Comparison of ENCODE assay signal across 14 cellular contexts in the genomic region with DNA sequence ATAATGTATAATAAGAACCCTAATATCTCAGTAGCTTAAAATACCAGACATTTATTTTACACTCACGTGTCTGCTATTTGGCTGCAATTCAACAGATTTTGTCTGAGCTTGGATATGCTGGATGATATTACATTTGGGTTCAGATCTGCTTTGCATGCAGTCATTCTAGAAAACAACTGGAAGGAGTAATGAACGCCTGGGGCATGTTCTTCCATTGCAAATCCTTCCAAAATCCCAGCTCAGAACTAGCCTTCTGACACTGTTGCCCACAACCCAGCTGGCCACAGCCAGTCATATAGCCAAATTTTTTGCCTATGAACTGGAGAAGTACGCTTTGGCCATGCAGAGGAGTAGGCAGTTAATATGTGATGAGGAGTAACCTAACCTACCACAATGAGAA.
DNase-seq lines count a peak whose midpoint lies in the region; ATAC-seq and TF ChIP-seq lines count a peak whose summit lies in the region.
"Had no signal": no experiment of that assay in that cellular context is flagged by ENCODE, and none has a peak within 500 bp of the region (broad histone marks: within the 10 kb centered on the region; RNA-seq: fewer than 3 reads in every experiment).

No MANE protein-coding gene starts in this region.

- no peak for TF ChIP-seq CTCF in OCI-LY3 (IDR thresholded peaks at IDR 0.05; ENCODE audit: low read depth, low read length)

- no peaks in the 10 kb centered on the region for H3K79me2 ChIP-seq in OCI-LY3 (ENCODE audit: low read length)

- H3K27ac ChIP-seq in OCI-LY3 (ENCODE audit: low read length): no peak overlapping the region

- H4K20me1 ChIP-seq in OCI-LY3 (ENCODE audit: insufficient read depth, low read length): no peaks in the 10 kb centered on the region

- 0 out of 2 replicates have a peak overlapping the region, but pooled peaks have one; percentile 0 for H3K4me2 ChIP-seq in OCI-LY3 (ENCODE audit: low read length)

- H3K9me3 ChIP-seq in OCI-LY3 (ENCODE audit: insufficient read depth, low read length): no peaks in the 10 kb centered on the region
- H3K9me3 ChIP-seq: BE2C, Caco-2 had no signal

- H3K9ac ChIP-seq in OCI-LY3 (ENCODE audit: low read length): no peak overlapping the region

- H3K4me3 ChIP-seq in OCI-LY3 (ENCODE audit: low read length): no peak overlapping the region

- DNase-seq in EL (peak; percentile 53), myocyte (ENCODE audit: low read depth) (peak; percentile 20), COLO668 (lab: John Stamatoyannopoulos, UW; ENCODE audit: unreplicated experiment) (no peak), AG08396 (ENCODE audit: low spot score) (no peak)
- DNase-seq: BE2C; C1 segment of cervical spinal cord; Caco-2; CD4-positive, CD25-positive, alpha-beta regulatory T cell; CD8-positive, alpha-beta memory T cell; GF-D8; H9 had no signal

- ATAC-seq in SK-N-SH treated with all-trans-retinoic acid at 6 μM for 48 hours (0 out of 3 replicates have a peak, but pooled peaks have one; percentile 7), GM19324 (IDR thresholded peaks at IDR 0.05; ENCODE audit: low FRiP score, unreplicated experiment) (no peak)

- no peaks in the 10 kb centered on the region for H3K27me3 ChIP-seq in OCI-LY3 (ENCODE audit: low read depth, low read length)
- H3K27me3 ChIP-seq: BE2C had no signal

- H2AFZ ChIP-seq in OCI-LY3 (ENCODE audit: low read depth, low read length): no peak overlapping the region

- peaks cover 27% of the 10 kb centered on the region for H3K4me1 ChIP-seq in OCI-LY3 (ENCODE audit: low read length)
- H3K4me1 ChIP-seq: BE2C had no signal

- no peaks in the 10 kb centered on the region for H3K36me3 ChIP-seq in OCI-LY3 (replicated peaks; ENCODE audit: low read depth, low read length)
- H3K36me3 ChIP-seq: BE2C had no signal

TF ChIP-seq in SK-N-SH treated with all-trans-retinoic acid at 6 μM for 48 hours, 23 proteins besides CTCF, POLR2A, EP300 and RAD21:
- TF ChIP-seq, protein P1, sequence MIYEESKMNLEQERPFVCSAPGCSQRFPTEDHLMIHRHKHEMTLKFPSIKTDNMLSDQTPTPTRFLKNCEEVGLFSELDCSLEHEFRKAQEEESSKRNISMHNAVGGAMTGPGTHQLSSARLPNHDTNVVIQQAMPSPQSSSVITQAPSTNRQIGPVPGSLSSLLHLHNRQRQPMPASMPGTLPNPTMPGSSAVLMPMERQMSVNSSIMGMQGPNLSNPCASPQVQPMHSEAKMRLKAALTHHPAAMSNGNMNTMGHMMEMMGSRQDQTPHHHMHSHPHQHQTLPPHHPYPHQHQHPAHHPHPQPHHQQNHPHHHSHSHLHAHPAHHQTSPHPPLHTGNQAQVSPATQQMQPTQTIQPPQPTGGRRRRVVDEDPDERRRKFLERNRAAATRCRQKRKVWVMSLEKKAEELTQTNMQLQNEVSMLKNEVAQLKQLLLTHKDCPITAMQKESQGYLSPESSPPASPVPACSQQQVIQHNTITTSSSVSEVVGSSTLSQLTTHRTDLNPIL (CRISPR knock-in tag; IDR thresholded peaks at IDR 0.05; ENCODE audit: low read depth): no peak
- TF ChIP-seq, protein P2, sequence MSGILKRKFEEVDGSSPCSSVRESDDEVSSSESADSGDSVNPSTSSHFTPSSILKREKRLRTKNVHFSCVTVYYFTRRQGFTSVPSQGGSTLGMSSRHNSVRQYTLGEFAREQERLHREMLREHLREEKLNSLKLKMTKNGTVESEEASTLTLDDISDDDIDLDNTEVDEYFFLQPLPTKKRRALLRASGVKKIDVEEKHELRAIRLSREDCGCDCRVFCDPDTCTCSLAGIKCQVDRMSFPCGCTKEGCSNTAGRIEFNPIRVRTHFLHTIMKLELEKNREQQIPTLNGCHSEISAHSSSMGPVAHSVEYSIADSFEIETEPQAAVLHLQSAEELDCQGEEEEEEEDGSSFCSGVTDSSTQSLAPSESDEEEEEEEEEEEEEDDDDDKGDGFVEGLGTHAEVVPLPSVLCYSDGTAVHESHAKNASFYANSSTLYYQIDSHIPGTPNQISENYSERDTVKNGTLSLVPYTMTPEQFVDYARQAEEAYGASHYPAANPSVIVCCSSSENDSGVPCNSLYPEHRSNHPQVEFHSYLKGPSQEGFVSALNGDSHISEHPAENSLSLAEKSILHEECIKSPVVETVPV (CRISPR knock-in tag; IDR thresholded peaks at IDR 0.05): no peak
- TF ChIP-seq TOX (CRISPR knock-in tag; IDR thresholded peaks at IDR 0.05; ENCODE audit: borderline replicate concordance): no peak
- TF ChIP-seq ZNF8 (CRISPR knock-in tag; IDR thresholded peaks at IDR 0.05): no peak
- TF ChIP-seq, protein P3, sequence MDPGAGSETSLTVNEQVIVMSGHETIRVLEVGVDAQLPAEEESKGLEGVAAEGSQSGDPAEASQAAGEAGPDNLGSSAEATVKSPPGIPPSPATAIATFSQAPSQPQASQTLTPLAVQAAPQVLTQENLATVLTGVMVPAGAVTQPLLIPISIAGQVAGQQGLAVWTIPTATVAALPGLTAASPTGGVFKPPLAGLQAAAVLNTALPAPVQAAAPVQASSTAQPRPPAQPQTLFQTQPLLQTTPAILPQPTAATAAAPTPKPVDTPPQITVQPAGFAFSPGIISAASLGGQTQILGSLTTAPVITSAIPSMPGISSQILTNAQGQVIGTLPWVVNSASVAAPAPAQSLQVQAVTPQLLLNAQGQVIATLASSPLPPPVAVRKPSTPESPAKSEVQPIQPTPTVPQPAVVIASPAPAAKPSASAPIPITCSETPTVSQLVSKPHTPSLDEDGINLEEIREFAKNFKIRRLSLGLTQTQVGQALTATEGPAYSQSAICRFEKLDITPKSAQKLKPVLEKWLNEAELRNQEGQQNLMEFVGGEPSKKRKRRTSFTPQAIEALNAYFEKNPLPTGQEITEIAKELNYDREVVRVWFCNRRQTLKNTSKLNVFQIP (CRISPR knock-in tag; IDR thresholded peaks at IDR 0.05; ENCODE audit: borderline replicate concordance, low read depth): no peak
- no peak for TF ChIP-seq TCF4 (CRISPR knock-in tag; IDR thresholded peaks at IDR 0.05; ENCODE audit: borderline replicate concordance)
- TF ChIP-seq BACH2 (CRISPR knock-in tag; IDR thresholded peaks at IDR 0.05; ENCODE audit: borderline replicate concordance): no peak
- TF ChIP-seq, protein P4, sequence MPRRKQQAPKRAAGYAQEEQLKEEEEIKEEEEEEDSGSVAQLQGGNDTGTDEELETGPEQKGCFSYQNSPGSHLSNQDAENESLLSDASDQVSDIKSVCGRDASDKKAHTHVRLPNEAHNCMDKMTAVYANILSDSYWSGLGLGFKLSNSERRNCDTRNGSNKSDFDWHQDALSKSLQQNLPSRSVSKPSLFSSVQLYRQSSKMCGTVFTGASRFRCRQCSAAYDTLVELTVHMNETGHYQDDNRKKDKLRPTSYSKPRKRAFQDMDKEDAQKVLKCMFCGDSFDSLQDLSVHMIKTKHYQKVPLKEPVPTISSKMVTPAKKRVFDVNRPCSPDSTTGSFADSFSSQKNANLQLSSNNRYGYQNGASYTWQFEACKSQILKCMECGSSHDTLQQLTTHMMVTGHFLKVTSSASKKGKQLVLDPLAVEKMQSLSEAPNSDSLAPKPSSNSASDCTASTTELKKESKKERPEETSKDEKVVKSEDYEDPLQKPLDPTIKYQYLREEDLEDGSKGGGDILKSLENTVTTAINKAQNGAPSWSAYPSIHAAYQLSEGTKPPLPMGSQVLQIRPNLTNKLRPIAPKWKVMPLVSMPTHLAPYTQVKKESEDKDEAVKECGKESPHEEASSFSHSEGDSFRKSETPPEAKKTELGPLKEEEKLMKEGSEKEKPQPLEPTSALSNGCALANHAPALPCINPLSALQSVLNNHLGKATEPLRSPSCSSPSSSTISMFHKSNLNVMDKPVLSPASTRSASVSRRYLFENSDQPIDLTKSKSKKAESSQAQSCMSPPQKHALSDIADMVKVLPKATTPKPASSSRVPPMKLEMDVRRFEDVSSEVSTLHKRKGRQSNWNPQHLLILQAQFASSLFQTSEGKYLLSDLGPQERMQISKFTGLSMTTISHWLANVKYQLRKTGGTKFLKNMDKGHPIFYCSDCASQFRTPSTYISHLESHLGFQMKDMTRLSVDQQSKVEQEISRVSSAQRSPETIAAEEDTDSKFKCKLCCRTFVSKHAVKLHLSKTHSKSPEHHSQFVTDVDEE (CRISPR knock-in tag; IDR thresholded peaks at IDR 0.05): no peak
- no peak for TF ChIP-seq ARNTL (CRISPR knock-in tag; IDR thresholded peaks at IDR 0.05; ENCODE audit: borderline replicate concordance, low read depth)
- TF ChIP-seq ZFP30 (CRISPR knock-in tag; IDR thresholded peaks at IDR 0.05): no peak
- TF ChIP-seq ZC3H10 (CRISPR knock-in tag; IDR thresholded peaks at IDR 0.05): no peak
- no peak for TF ChIP-seq GLIS3 (CRISPR knock-in tag; IDR thresholded peaks at IDR 0.05)

Comparison
In these comparisons a context has a peak if more than half of its experiments do, and no peak if none do; other contexts are left out.
1. DNase-seq: peak in EL (single experiment) and myocyte (single experiment); none in COLO668 (single experiment) and AG08396 (single experiment).